Comparison of ENCODE assay signal across 14 cellular contexts in the genomic region with DNA sequence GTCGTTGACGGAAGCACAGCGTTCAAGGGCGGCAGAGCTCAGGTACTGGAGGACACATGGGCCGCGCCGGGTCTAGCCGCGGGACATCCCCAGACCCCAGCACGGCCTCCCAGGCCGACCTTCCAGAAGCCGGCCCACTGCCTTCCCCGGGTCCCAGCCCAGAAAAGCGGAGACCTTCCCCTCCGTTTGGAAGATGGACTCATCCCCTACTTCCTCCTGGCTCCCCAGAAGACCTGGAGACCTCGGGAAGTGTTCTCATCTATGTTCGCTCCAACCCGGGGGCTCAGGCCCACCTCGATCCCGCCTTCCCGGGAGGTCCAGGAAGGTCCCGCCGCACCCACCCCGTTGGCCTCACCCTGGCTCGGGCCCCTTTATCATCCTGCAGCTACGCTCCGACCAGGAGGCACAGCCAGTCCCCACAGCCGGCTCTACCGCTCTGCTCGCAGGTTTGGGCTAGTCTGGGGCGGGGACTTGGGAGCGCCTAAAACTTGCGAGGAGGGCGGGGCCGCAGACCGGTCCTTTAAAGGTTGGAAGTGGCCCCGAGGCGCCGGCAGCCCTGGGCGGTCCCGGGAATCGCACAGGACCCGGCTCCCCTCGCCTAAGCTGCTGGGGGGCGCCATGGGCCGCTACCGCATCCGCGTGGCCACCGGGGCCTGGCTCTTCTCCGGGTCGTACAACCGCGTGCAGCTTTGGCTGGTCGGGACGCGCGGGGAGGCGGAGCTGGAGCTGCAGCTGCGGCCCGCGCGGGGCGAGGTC. TPM values are rescaled to one million over a fixed set of nuclear protein-coding genes. Genes with fewer than 3 reads are reported as not detected.
DNase-seq lines count a peak whose midpoint lies in the region; ATAC-seq and TF ChIP-seq lines count a peak whose summit lies in the region.
"Had no signal": no experiment of that assay in that cellular context is flagged by ENCODE, and none has a peak within 500 bp of the region (broad histone marks: within the 10 kb centered on the region; RNA-seq: fewer than 3 reads in every experiment).

A gene with protein sequence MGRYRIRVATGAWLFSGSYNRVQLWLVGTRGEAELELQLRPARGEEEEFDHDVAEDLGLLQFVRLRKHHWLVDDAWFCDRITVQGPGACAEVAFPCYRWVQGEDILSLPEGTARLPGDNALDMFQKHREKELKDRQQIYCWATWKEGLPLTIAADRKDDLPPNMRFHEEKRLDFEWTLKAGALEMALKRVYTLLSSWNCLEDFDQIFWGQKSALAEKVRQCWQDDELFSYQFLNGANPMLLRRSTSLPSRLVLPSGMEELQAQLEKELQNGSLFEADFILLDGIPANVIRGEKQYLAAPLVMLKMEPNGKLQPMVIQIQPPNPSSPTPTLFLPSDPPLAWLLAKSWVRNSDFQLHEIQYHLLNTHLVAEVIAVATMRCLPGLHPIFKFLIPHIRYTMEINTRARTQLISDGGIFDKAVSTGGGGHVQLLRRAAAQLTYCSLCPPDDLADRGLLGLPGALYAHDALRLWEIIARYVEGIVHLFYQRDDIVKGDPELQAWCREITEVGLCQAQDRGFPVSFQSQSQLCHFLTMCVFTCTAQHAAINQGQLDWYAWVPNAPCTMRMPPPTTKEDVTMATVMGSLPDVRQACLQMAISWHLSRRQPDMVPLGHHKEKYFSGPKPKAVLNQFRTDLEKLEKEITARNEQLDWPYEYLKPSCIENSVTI (plus strand): TSS at position 550 of the 756 bp plus-strand sequence. CDS start 69 bp downstream, at position 619.

- H3K56ac ChIP-seq in mesendoderm (ENCODE audit: low read length): peak within 1 kb of the TSS; percentile 85

- H4K5ac ChIP-seq in mesendoderm (ENCODE audit: low read length): no peak within 1 kb of the TSS

- H3K23ac ChIP-seq in mesendoderm (ENCODE audit: low read length): peak within 1 kb of the TSS; percentile 89

- WGBS in mesendoderm (ENCODE audit: extremely low coverage, insufficient coverage, low lambda C conversion rate): no CpG with 5 or more reads among the region's 64 CpGs

- H3K79me1 ChIP-seq in mesendoderm (ENCODE audit: low read length): no peaks in the 10 kb centered on the region

- H3K18ac ChIP-seq in mesendoderm (ENCODE audit: low read length): no peak within 1 kb of the TSS

- H3K9me3 ChIP-seq in thoracic aorta: no peaks in the 10 kb centered on the region

- H3K4me3 ChIP-seq in mesendoderm (ENCODE audit: low read length) (peak within 1 kb of the TSS; percentile 35), thoracic aorta (peak within 1 kb of the TSS; percentile 70)

- H2BK15ac ChIP-seq in mesendoderm (replicated peaks; ENCODE audit: low read depth): no peak within 1 kb of the TSS

- peak within 1 kb of the TSS; percentile 74 for H3K9ac ChIP-seq in mesendoderm (ENCODE audit: low read length)

- H3K27me3 ChIP-seq in foreskin keratinocyte: no peaks in the 10 kb centered on the region
- H3K27me3 ChIP-seq in mesendoderm (ENCODE audit: insufficient read depth, low read length, poor library complexity): peaks cover 2% of the 10 kb centered on the region
- no peaks in the 10 kb centered on the region for H3K27me3 ChIP-seq in thoracic aorta (replicated peaks; ENCODE audit: insufficient read depth)

- H3K4me1 ChIP-seq in foreskin keratinocyte: no peaks in the 10 kb centered on the region
- H3K4me1 ChIP-seq in mesendoderm (ENCODE audit: control insufficient read depth, low read depth, low read length): no peaks in the 10 kb centered on the region
- peaks cover 11 to 14% of the 10 kb centered on the region in 2 donors for H3K4me1 ChIP-seq in thoracic aorta (ENCODE audit: control insufficient read depth in 1 of 2, low read depth in 2 of 2)

- DNase-seq in MV-4-11 (lab: John Stamatoyannopoulos, UW): peak; percentile 47
- DNase-seq in foreskin keratinocyte: peak in 1 of 2 donors; percentile 65
- peak; percentile 72 for DNase-seq in mesendoderm
- DNase-seq in thoracic aorta (ENCODE audit: low spot score): no peak
- no peak for DNase-seq in substantia nigra (lab: John Stamatoyannopoulos, UW)
- no peak for DNase-seq in NCI-H146 (lab: John Stamatoyannopoulos, UW)
- DNase-seq in NCI-H1092 (lab: John Stamatoyannopoulos, UW): no peak
- DNase-seq: DMS153; HCEC 1CT; NCI-H510A treated with DMSO at 0.1 percent for 48 hours; stimulated activated CD4-positive, alpha-beta T cell treated with anti-CD3 and anti-CD28 coated beads, Interleukin-2, amount 100 ng/mL, for 24 hours had no signal

- peak; percentile 88 for ATAC-seq in foreskin keratinocyte
- no peak for ATAC-seq in thoracic aorta (ENCODE audit: insufficient number of reproducible peaks, low FRiP score, low read depth)
- ATAC-seq in GM21515 (IDR thresholded peaks at IDR 0.05; ENCODE audit: unreplicated experiment): no peak

- no peak within 1 kb of the TSS for H2BK120ac ChIP-seq in mesendoderm (ENCODE audit: low read depth, low read length)

- H4K8ac ChIP-seq in mesendoderm (ENCODE audit: low read depth, low read length): no peak within 1 kb of the TSS

- no peaks in the 10 kb centered on the region for H3K79me2 ChIP-seq in mesendoderm (ENCODE audit: control insufficient read depth, insufficient read depth, low read length)

- H3K27ac ChIP-seq in foreskin keratinocyte (peak within 1 kb of the TSS; percentile 2), mesendoderm (ENCODE audit: low read depth, low read length) (no peak within 1 kb of the TSS), thoracic aorta (no peak within 1 kb of the TSS), substantia nigra (ENCODE audit: low read depth, low read length, poor library complexity, severe bottlenecking) (no peak within 1 kb of the TSS)

- no peak within 1 kb of the TSS for H2AK5ac ChIP-seq in mesendoderm (ENCODE audit: low read length)

- TF ChIP-seq CTCF in foreskin keratinocyte (conservative IDR thresholded peaks at IDR 0.05) (no peak), thoracic aorta (IDR thresholded peaks at IDR 0.05) (no peak)

- no peak within 1 kb of the TSS for H2BK5ac ChIP-seq in mesendoderm (ENCODE audit: low read length)

- H3K4me2 ChIP-seq in mesendoderm (ENCODE audit: low read length): peak within 1 kb of the TSS; percentile 93

- no peaks in the 10 kb centered on the region for H3K36me3 ChIP-seq in mesendoderm (ENCODE audit: control insufficient read depth, insufficient read depth, low read length)
- peaks cover 12% of the 10 kb centered on the region for H3K36me3 ChIP-seq in thoracic aorta

- H3K4ac ChIP-seq in mesendoderm (ENCODE audit: low read depth, low read length): no peak within 1 kb of the TSS

RNA-seq across cellular contexts. Expression of the gene that starts here (rescaled TPM):
- total RNA-seq in foreskin keratinocyte (0.28 and 0.34 TPM in 2 replicates), thoracic aorta (not detected)
- polyA plus RNA-seq in foreskin keratinocyte: 0.18 and 0.47 TPM in 2 replicates
- polyA plus RNA-seq in mesendoderm (2013, experiment 1 of 2): 0.95 TPM
- polyA plus RNA-seq in mesendoderm (2013, experiment 2 of 2): 0.87 TPM
- total RNA-seq: chondrocyte, lung microvascular endothelial cell had no signal

Comparison
In these comparisons a context has a peak if more than half of its experiments do, and no peak if none do; other contexts are left out.
1. Peak in ATAC-seq and H3K27ac ChIP-seq in foreskin keratinocyte; RNA of the gene not detected or under 1 TPM.
2. DNase-seq: peak in MV-4-11 (single experiment) and mesendoderm (single experiment); none in thoracic aorta (single experiment), substantia nigra (0 of 49), NCI-H146 (single experiment) and NCI-H1092 (single experiment).